Comparison of ENCODE assay signal across 21 cellular contexts in genomic region chr2:234267534-234267933, GRCh38.
"Had no signal": no experiment of that assay in that cellular context is flagged by ENCODE, and none has a peak within 500 bp of the region (broad histone marks: within the 10 kb centered on the region; RNA-seq: fewer than 3 reads in every experiment).

No MANE protein-coding gene starts in this region.

- H3K9me3 ChIP-seq: gastroesophageal sphincter, heart left ventricle, neutrophil, ovary, prostate gland, spleen, thyroid gland, upper lobe of right lung had no signal

- H3K36me3 ChIP-seq: gastroesophageal sphincter, heart left ventricle, neutrophil, ovary, prostate gland, spleen, thyroid gland, upper lobe of right lung had no signal

- DNase-seq: activated B cell treated with CpG ODN at 0.5 μM for 24 hours; activated CD4-positive, alpha-beta T cell treated with anti-CD3 and anti-CD28 coated beads for 36 hours; activated CD4-positive, alpha-beta T cell treated with anti-CD3 and anti-CD28 coated beads, Interleukin-2, amount 50 U/mL, for 4 hours; activated T-cell treated with anti-CD3 and anti-CD28 coated beads, Interleukin-2, amount 50 U/mL, for 1 hour; amygdala; cerebellar nuclear complex; endodermal cell; heart left ventricle; left ventricle myocardium superior; mammary epithelial cell; ovary; spleen; substantia nigra; T-cell; thyroid gland; upper lobe of right lung had no signal

- H3K27me3 ChIP-seq: gastroesophageal sphincter, ovary, spleen, thyroid gland, upper lobe of right lung had no signal

- H3K4me1 ChIP-seq: gastroesophageal sphincter, prostate gland, spleen, thyroid gland, upper lobe of right lung had no signal

- ATAC-seq: activated CD4-positive, alpha-beta T cell treated with anti-CD3 and anti-CD28 coated beads for 36 hours; gastroesophageal sphincter; heart left ventricle; left ventricle myocardium superior; natural killer cell treated with Interleukin-12 subunit alpha and Interleukin-12 subunit beta and Interleukin-15 and Interleukin-18, amount 100 ng/mL, for 72 hours; T-cell; upper lobe of right lung had no signal

- H3K27ac ChIP-seq: coronary artery, gastroesophageal sphincter, heart left ventricle, neutrophil, ovary, prostate gland, spleen, thyroid gland, upper lobe of right lung had no signal

- H3K4me3 ChIP-seq: coronary artery, gastroesophageal sphincter, heart left ventricle, ovary, prostate gland, spleen, thyroid gland, upper lobe of right lung had no signal
